Comparison of ENCODE assay signal across 18 cellular contexts in the genomic region with DNA sequence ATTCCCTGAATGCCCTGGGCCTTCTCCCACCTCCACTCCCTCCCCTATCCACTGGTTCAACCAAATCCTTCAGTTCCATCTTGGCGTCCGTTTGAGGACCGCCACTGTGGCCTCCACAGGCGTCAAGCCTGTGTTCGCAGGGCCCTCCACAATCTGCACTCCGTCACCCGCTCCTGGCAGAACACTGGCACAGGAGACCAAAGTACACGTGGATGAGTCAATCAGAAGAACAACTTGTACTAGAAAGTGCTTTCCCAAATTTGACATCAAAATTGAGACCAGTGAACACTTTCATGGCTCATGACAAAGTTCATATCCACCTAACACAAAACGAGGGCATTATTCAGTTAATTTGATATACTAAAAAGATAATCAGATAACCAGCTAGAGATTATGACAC. TPM values are rescaled to one million over a fixed set of nuclear protein-coding genes. Genes with fewer than 3 reads are reported as not detected.
DNase-seq lines count a peak whose midpoint lies in the region; ATAC-seq, FAIRE-seq and TF ChIP-seq lines count a peak whose summit lies in the region.
"Had no signal": no experiment of that assay in that cellular context is flagged by ENCODE, and none has a peak within 500 bp of the region (broad histone marks: within the 10 kb centered on the region; RNA-seq: fewer than 3 reads in every experiment).

No MANE protein-coding gene starts in this region.

- no peak for TF ChIP-seq POLR2A in heart left ventricle (IDR thresholded peaks at IDR 0.05)
- TF ChIP-seq POLR2A in H1 (IDR thresholded peaks at IDR 0.05; ENCODE audit: control extremely low read depth in 1 of 2, low read depth in 2 of 2, low read length in 2 of 2), result no peak
- no peak for TF ChIP-seq POLR2A in HepG2 (IDR thresholded peaks at IDR 0.05; ENCODE audit: insufficient read depth in 1 of 2, low read depth in 2 of 2, low read length in 2 of 2)

- intact Hi-C loops in heart left ventricle (cut with DNase I), result loop anchor here in 3 of 10 donors (2.0 to 5.0 kb wide), 2 partner anchors 411 kb away; no protein-coding TSS in a partner anchor
- intact Hi-C loops in left cardiac atrium (cut with DNase I), result no loop called here
- intact Hi-C loops in HepG2 (cut with micrococcal nuclease; ENCODE audit: unreplicated experiment), result no loop called here

- H3K36me3 ChIP-seq in heart left ventricle (no peaks in the 10 kb centered on the region), H1 (ENCODE audit: control insufficient read depth in 2 of 4, insufficient read depth in 4 of 4, low read length in 3 of 4) (no peaks in the 10 kb centered on the region), HepG2 (replicated peaks in 1 of 2; ENCODE audit: control insufficient read depth in 1 of 2, insufficient read depth in 2 of 2, low read length in 2 of 2) (no peaks in the 10 kb centered on the region), small intestine (ENCODE audit: control insufficient read depth in 2 of 2, insufficient read depth in 2 of 2, low read length in 2 of 2) (no peaks in the 10 kb centered on the region)

- DNase-seq in heart left ventricle (peak in 1 of 5 donors; percentile 50), left cardiac atrium (no peak), H1 (ENCODE audit: low read depth in 1 of 2, low spot score in 2 of 2) (no peak), HepG2 (ENCODE audit: low spot score) (no peak), small intestine (peak; percentile 68), dermis blood vessel endothelial cell (no peak)
- DNase-seq: C1 segment of cervical spinal cord; Calu3; CD4-positive, alpha-beta T cell; DMS 273 treated with DMSO at 0.1 percent for 48 hours; EL; H7 had no signal

- TF ChIP-seq RAD21 in H1 (IDR thresholded peaks at IDR 0.05 in 1 of 2, conservative IDR thresholded peaks at IDR 0.05 in 1 of 2; ENCODE audit: low read depth in 2 of 2, low read length in 2 of 2) (no peak), HepG2 (CRISPR knock-in tag; IDR thresholded peaks at IDR 0.05) (no peak)

- peak overlapping the region; percentile 84 for H2BK20ac ChIP-seq in H1 (ENCODE audit: low read length)

- H3K18ac ChIP-seq in H1 (ENCODE audit: extremely low read depth, low read length), result peak overlapping the region; percentile 42

- H2BK12ac ChIP-seq in H1 (ENCODE audit: low read depth, low read length), result peak overlapping the region; percentile 86; the same call in 1 of the 2 replicates

- peak overlapping the region; percentile 61; the same call in 1 of the 2 replicates for H2AK5ac ChIP-seq in H1 (ENCODE audit: low read depth, low read length)

- H3K79me2 ChIP-seq in H1 (ENCODE audit: control insufficient read depth in 1 of 2, insufficient read depth in 2 of 2, low read length in 2 of 2) (no peaks in the 10 kb centered on the region), HepG2 (ENCODE audit: insufficient read depth, low read length) (no peaks in the 10 kb centered on the region)

- no peak overlapping the region for H3K23ac ChIP-seq in H1 (ENCODE audit: insufficient read length)

- H3K4me3 ChIP-seq in heart left ventricle (no peak overlapping the region), H1 (ENCODE audit: extremely low read depth in 1 of 4, insufficient read depth in 2 of 4, low read depth in 3 of 4, low read length in 4 of 4) (no peak overlapping the region), HepG2 (replicated peaks in 1 of 3; ENCODE audit: insufficient read depth in 1 of 3, low read depth in 2 of 3, low read length in 3 of 3) (no peak overlapping the region), small intestine (ENCODE audit: low read depth in 1 of 2, low read length in 2 of 2) (no peak overlapping the region)

- peaks cover 3% of the 10 kb centered on the region; the same call in 1 of the 2 replicates for H3K23me2 ChIP-seq in H1 (ENCODE audit: low read depth, low read length)

- CTCF ChIA-PET in H1 (lab: Charles Lee; ENCODE audit: partially characterized antibody), result interaction anchor here (0.6 to 1.6 kb wide), 7 partner anchors 170 to 789 kb away, joined by 3 to 5 read pairs (median 3); no protein-coding TSS in a partner anchor
- CTCF ChIA-PET in HepG2 (lab: Yijun Ruan, JAX; ENCODE audit: low intra/inter-chr PET ratio, low total read pairs), result no interaction called here

- BruUV-seq in HepG2 (replicated peaks; lab: Mats Ljungman, UMichigan), result no TSS peak

- peak overlapping the region; percentile 86 for H4K91ac ChIP-seq in H1 (replicated peaks; ENCODE audit: insufficient read length, low read length)

- H3K4me1 ChIP-seq in heart left ventricle (peaks cover 0 to 22% (median 1%) of the 10 kb centered on the region in 12 donors), H1 (replicated peaks in 1 of 4; ENCODE audit: control insufficient read depth in 3 of 4, insufficient read depth in 4 of 4, low read length in 3 of 4) (peaks cover 15 to 34% (median 23%) of the 10 kb centered on the region in 4 experiments), HepG2 (ENCODE audit: insufficient read depth, low read length) (no peaks in the 10 kb centered on the region), small intestine (ENCODE audit: control insufficient read depth in 2 of 2, insufficient read depth in 1 of 2, low read depth in 1 of 2, low read length in 1 of 2) (no peaks in the 10 kb centered on the region)

- H3K14ac ChIP-seq in H1 (ENCODE audit: insufficient read length), result no peak overlapping the region

- H4K5ac ChIP-seq in H1 (ENCODE audit: insufficient read length, low read depth, low read length), result no peak overlapping the region

- no peak overlapping the region for H3K27ac ChIP-seq in heart left ventricle
- no peak overlapping the region for H3K27ac ChIP-seq in H1 (ENCODE audit: low read depth, low read length)
- no peak overlapping the region for H3K27ac ChIP-seq in HepG2 (ENCODE audit: extremely low read length, insufficient read depth, low read length)
- H3K27ac ChIP-seq in small intestine (ENCODE audit: low read depth in 1 of 2, low read length in 1 of 2), result no peak overlapping the region

- no peak overlapping the region for H2BK15ac ChIP-seq in H1 (ENCODE audit: low read length)

- in situ Hi-C loops in HepG2 (cut with HindIII; ENCODE audit: extremely low pct_ligation_motif_present, low pct_unique_long_range_greater_than_20kb), result loop anchor here (5.0 kb wide), 1 partner anchor 86 kb away; no protein-coding TSS in a partner anchor

- H2BK120ac ChIP-seq in H1 (replicated peaks; ENCODE audit: low read depth, low read length), result peak overlapping the region; percentile 7

- no peak overlapping the region for H3K56ac ChIP-seq in H1 (replicated peaks; ENCODE audit: insufficient read length, low read depth, low read length)

- TF ChIP-seq EP300 in H1 (IDR thresholded peaks at IDR 0.05; ENCODE audit: borderline replicate concordance in 1 of 2, low read depth in 2 of 2, low read length in 2 of 2) (no peak), HepG2 (IDR thresholded peaks at IDR 0.05; ENCODE audit: low read depth in 2 of 2, low read length in 2 of 2) (no peak), HepG2 (CRISPR knock-in tag; IDR thresholded peaks at IDR 0.05; ENCODE audit: borderline replicate concordance) (no peak)

- H4K20me1 ChIP-seq in H1 (replicated peaks in 1 of 2; ENCODE audit: control insufficient read depth in 1 of 2, insufficient read depth in 2 of 2, low read length in 2 of 2) (peaks cover 0 to 2% of the 10 kb centered on the region in 2 experiments), HepG2 (ENCODE audit: insufficient read depth, low read length) (no peaks in the 10 kb centered on the region)

- TF ChIP-seq CTCF in heart left ventricle (IDR thresholded peaks at IDR 0.05), result no peak
- TF ChIP-seq CTCF in H1 (IDR thresholded peaks at IDR 0.05; ENCODE audit: control extremely low read depth in 1 of 3, insufficient read depth in 1 of 3, low read depth in 1 of 3, low read length in 3 of 3), result no peak
- TF ChIP-seq CTCF in HepG2 (CRISPR knock-in tag; IDR thresholded peaks at IDR 0.05), result no peak

- no peak overlapping the region for H4K8ac ChIP-seq in H1 (ENCODE audit: extremely low read depth, insufficient read depth, low read length)

- peak overlapping the region; percentile 57 for H3K4ac ChIP-seq in H1 (replicated peaks; ENCODE audit: insufficient read length, low read depth, low read length)

- peak in 3 of 4 donors; percentile 22 to 76 (median 23) for ATAC-seq in heart left ventricle
- ATAC-seq in left cardiac atrium, result no peak
- ATAC-seq in HepG2, result no peak
- no peak for ATAC-seq in HG03280 (IDR thresholded peaks at IDR 0.05; ENCODE audit: unreplicated experiment)

- H2AFZ ChIP-seq in H1 (ENCODE audit: low read length) (no peak overlapping the region), HepG2 (ENCODE audit: low read length) (no peak overlapping the region)

- POLR2A ChIA-PET in H1 (lab: Charles Lee; ENCODE audit: partially characterized antibody), result interaction anchor here (1.1 to 3.2 kb wide), 6 partner anchors 10 to 141 kb away, joined by 3 to 19 read pairs (median 5); a partner anchor contains a TSS
- POLR2A ChIA-PET in HepG2 (lab: Yijun Ruan, JAX), result no interaction called here

- H3K9ac ChIP-seq in H1 (replicated peaks in 1 of 4; ENCODE audit: extremely low read depth in 1 of 4, low read depth in 3 of 4, low read length in 3 of 4) (no peak overlapping the region), HepG2 (ENCODE audit: insufficient read depth, low read depth, low read length) (no peak overlapping the region)

- H3K27me3 ChIP-seq in heart left ventricle (peaks cover 0 to 36% (median 9%) of the 10 kb centered on the region in 9 donors), H1 (replicated peaks in 1 of 4; ENCODE audit: control insufficient read depth in 3 of 4, extremely low read depth in 1 of 4, insufficient read depth in 3 of 4, low read length in 3 of 4) (no peaks in the 10 kb centered on the region), HepG2 (ENCODE audit: control insufficient read depth in 1 of 2, insufficient read depth in 2 of 2, low read length in 2 of 2) (peaks cover 6 to 52% of the 10 kb centered on the region in 2 experiments), small intestine (ENCODE audit: control insufficient read depth in 2 of 2, insufficient read depth in 2 of 2, low read length in 2 of 2) (no peaks in the 10 kb centered on the region)

- no peak overlapping the region; a peak in 1 of 4 replicates for H3K4me2 ChIP-seq in H1 (ENCODE audit: insufficient read depth in 1 of 2, low read depth in 2 of 2, low read length in 2 of 2)
- H3K4me2 ChIP-seq in HepG2 (ENCODE audit: low read depth, low read length), result no peak overlapping the region

- WGBS in heart left ventricle, 4 donors, result 59 to 69% (median 62%) methylated on average over 9 of the region's 9 CpGs
- 84% methylated on average over 9 of the region's 9 CpGs; no CpG with 5 or more reads in 1 of the 2 experiments for WGBS in H1 (ENCODE audit: extremely low coverage in 1 of 2, insufficient coverage in 1 of 2, insufficient read length in 1 of 2, insufficient replicate concordance in 2 of 2, low coverage in 1 of 2, low lambda C conversion rate in 2 of 2, missing lambda C conversion rate in 1 of 2), 2 experiments
- 2% methylated on average over 9 of the region's 9 CpGs for WGBS in HepG2 (ENCODE audit: low lambda C conversion rate)
- 22 to 56% (median 37%) methylated on average over 9 of the region's 9 CpGs for WGBS in small intestine, 3 donors

- H3K9me3 ChIP-seq in heart left ventricle, result no peaks in the 10 kb centered on the region
- H3K9me3 ChIP-seq in H1 (ENCODE audit: insufficient read depth in 2 of 2, low read depth in 1 of 2, low read length in 1 of 2), result no peaks in the 10 kb centered on the region
- no peaks in the 10 kb centered on the region for H3K9me3 ChIP-seq in HepG2 (ENCODE audit: low read length)
- no peaks in the 10 kb centered on the region for H3K9me3 ChIP-seq in small intestine (ENCODE audit: control insufficient read depth, low read depth)

- peak overlapping the region; percentile 47; the same call in 1 of the 2 replicates for H2BK5ac ChIP-seq in H1 (ENCODE audit: low read depth, low read length)

- no peak for FAIRE-seq in H1 (lab: Jason Lieb, UNC)
- no peak for FAIRE-seq in HepG2 (lab: Jason Lieb, UNC)
- no peak for FAIRE-seq in small intestine (lab: Jason Lieb, UNC)
- FAIRE-seq: A204.1, G401.6, GM19239 had no signal

- H3K79me1 ChIP-seq in H1 (ENCODE audit: low read depth, low read length), result peaks cover 3% of the 10 kb centered on the region; the same call in 1 of the 2 replicates

RNA-seq across cellular contexts. Expression of a gene that starts 6.5 kb away (rescaled TPM):
- total RNA-seq in heart left ventricle (10 to 100 TPM; 20.0 to 41.7 (median 31.6) TPM), left cardiac atrium (10 to 100 TPM; 37.9 to 38.9 TPM), HepG2 (2016; rRNA removed; fragmentation: Illumina TruSeq; extraction: Trizol) (24.2 and 32.7 TPM in 2 replicates), dermis blood vessel endothelial cell (46.5 and 62.8 TPM in 2 replicates)
- polyA plus RNA-seq in heart left ventricle (10 to 100 TPM; 38.6 to 39.5 TPM), H1 (2011; rRNA removed) (36.3 and 42.5 TPM in 2 replicates), HepG2 (2011; rRNA removed) (57.6 and 60.9 TPM in 2 replicates), small intestine (10 to 100 TPM; 39.4 to 55.2 (median 41.9) TPM)
- total RNA-seq in H1 (2021; fragmentation: NEBNext Ultra II Directional; extraction: Animal tissue kit (Norgen Biotek cat#: 25700)), result 78.7 and 83.4 TPM in 2 replicates
- polyA plus RNA-seq in H1 (2011; cell fraction: cytosol; rRNA removed), result 58.5 TPM
- 53.2 TPM for polyA plus RNA-seq in H1 (2011; cell fraction: nucleus; rRNA removed)
- 57.0 to 70.3 TPM (median 61.3 TPM) in 4 replicates for polyA plus RNA-seq in H1 (2012, experiment 1 of 2)
- 7.9 TPM for polyA plus RNA-seq in H1 (2012, experiment 2 of 2)
- polyA plus RNA-seq in H1 (2013, experiment 1 of 2), result 55.1 TPM
- polyA plus RNA-seq in H1 (2013, experiment 2 of 2), result 53.8 TPM
- polyA minus RNA-seq in H1 (2011; rRNA and poly(A)+ RNA removed), result 69.3 and 80.0 TPM in 2 replicates
- polyA minus RNA-seq in H1 (2011; cell fraction: cytosol; rRNA and poly(A)+ RNA removed), result 36.5 TPM
- 104 TPM for polyA minus RNA-seq in H1 (2011; cell fraction: nucleus; rRNA and poly(A)+ RNA removed)
- 13.4 and 15.9 TPM in 2 replicates for total RNA-seq in HepG2 (2016; cell fraction: cytosol; rRNA removed; fragmentation: Illumina TruSeq; extraction: Trizol; ENCODE audit: low read depth)
- 23.0 and 31.1 TPM in 2 replicates for total RNA-seq in HepG2 (2016; cell fraction: insoluble cytoplasmic fraction; rRNA removed; fragmentation: Illumina TruSeq; extraction: Trizol)
- total RNA-seq in HepG2 (2016; cell fraction: membrane; rRNA removed; fragmentation: Illumina TruSeq; extraction: Trizol), result 26.3 and 26.5 TPM in 2 replicates
- total RNA-seq in HepG2 (2016; cell fraction: nucleus; rRNA removed; fragmentation: Illumina TruSeq; extraction: Trizol), result 48.0 and 51.8 TPM in 2 replicates
- polyA plus RNA-seq in HepG2 (2011; cell fraction: cytosol; rRNA removed), result 15.5 and 23.3 TPM in 2 replicates
- 139 and 159 TPM in 2 replicates for polyA plus RNA-seq in HepG2 (2011; cell fraction: nucleus; rRNA removed)
- 40.8 and 45.8 TPM in 2 replicates for polyA plus RNA-seq in HepG2 (2012)
- polyA plus RNA-seq in HepG2 (2016; cell fraction: cytosol; fragmentation: Illumina TruSeq; extraction: Trizol; ENCODE audit: low read depth), result 14.4 and 17.8 TPM in 2 replicates
- polyA plus RNA-seq in HepG2 (2016; cell fraction: insoluble cytoplasmic fraction; fragmentation: Illumina TruSeq; extraction: Trizol; ENCODE audit: low read depth), result 39.2 and 43.6 TPM in 2 replicates
- 25.2 and 27.1 TPM in 2 replicates for polyA plus RNA-seq in HepG2 (2016; cell fraction: membrane; fragmentation: Illumina TruSeq; extraction: Trizol; ENCODE audit: low read depth)
- 76.5 and 78.3 TPM in 2 replicates for polyA plus RNA-seq in HepG2 (2016; cell fraction: nucleus; fragmentation: Illumina TruSeq; extraction: Trizol; ENCODE audit: insufficient read depth, low read depth)
- 22.6 and 39.7 TPM in 2 replicates for polyA minus RNA-seq in HepG2 (2011; rRNA and poly(A)+ RNA removed; ENCODE audit: low replicate concordance)
- 17.0 and 18.2 TPM in 2 replicates for polyA minus RNA-seq in HepG2 (2011; cell fraction: cytosol; rRNA and poly(A)+ RNA removed)
- 132 and 148 TPM in 2 replicates for polyA minus RNA-seq in HepG2 (2011; cell fraction: nucleus; rRNA and poly(A)+ RNA removed)

RNA-seq across cellular contexts. Expression of a gene that starts 49.1 kb away (rescaled TPM):
- total RNA-seq in heart left ventricle (not detected), left cardiac atrium (not detected), HepG2 (2016; rRNA removed; fragmentation: Illumina TruSeq; extraction: Trizol) (not detected in 2 replicates), dermis blood vessel endothelial cell (not detected in 2 replicates)
- polyA plus RNA-seq in heart left ventricle (not detected), H1 (2011; rRNA removed) (not detected in 2 replicates), HepG2 (2011; rRNA removed) (not detected in 2 replicates), small intestine (not detected)
- total RNA-seq in H1 (2021; fragmentation: NEBNext Ultra II Directional; extraction: Animal tissue kit (Norgen Biotek cat#: 25700)), result not detected in 2 replicates
- not detected for polyA plus RNA-seq in H1 (2011; cell fraction: cytosol; rRNA removed)
- polyA plus RNA-seq in H1 (2011; cell fraction: nucleus; rRNA removed), result not detected
- polyA plus RNA-seq in H1 (2012, experiment 1 of 2), result not detected in 4 replicates
- polyA plus RNA-seq in H1 (2012, experiment 2 of 2), result not detected
- polyA plus RNA-seq in H1 (2013, experiment 1 of 2), result not detected
- polyA plus RNA-seq in H1 (2013, experiment 2 of 2), result not detected
- polyA minus RNA-seq in H1 (2011; rRNA and poly(A)+ RNA removed), result not detected in 2 replicates
- not detected for polyA minus RNA-seq in H1 (2011; cell fraction: cytosol; rRNA and poly(A)+ RNA removed)
- not detected for polyA minus RNA-seq in H1 (2011; cell fraction: nucleus; rRNA and poly(A)+ RNA removed)
- not detected in 2 replicates for total RNA-seq in HepG2 (2016; cell fraction: cytosol; rRNA removed; fragmentation: Illumina TruSeq; extraction: Trizol; ENCODE audit: low read depth)
- not detected in 2 replicates for total RNA-seq in HepG2 (2016; cell fraction: insoluble cytoplasmic fraction; rRNA removed; fragmentation: Illumina TruSeq; extraction: Trizol)
- not detected in 2 replicates for total RNA-seq in HepG2 (2016; cell fraction: membrane; rRNA removed; fragmentation: Illumina TruSeq; extraction: Trizol)
- not detected in 2 replicates for total RNA-seq in HepG2 (2016; cell fraction: nucleus; rRNA removed; fragmentation: Illumina TruSeq; extraction: Trizol)
- polyA plus RNA-seq in HepG2 (2011; cell fraction: cytosol; rRNA removed), result not detected in 2 replicates
- not detected in 2 replicates for polyA plus RNA-seq in HepG2 (2011; cell fraction: nucleus; rRNA removed)
- not detected in 2 replicates for polyA plus RNA-seq in HepG2 (2012)
- polyA plus RNA-seq in HepG2 (2016; cell fraction: cytosol; fragmentation: Illumina TruSeq; extraction: Trizol; ENCODE audit: low read depth), result not detected in 2 replicates
- not detected in 2 replicates for polyA plus RNA-seq in HepG2 (2016; cell fraction: insoluble cytoplasmic fraction; fragmentation: Illumina TruSeq; extraction: Trizol; ENCODE audit: low read depth)
- polyA plus RNA-seq in HepG2 (2016; cell fraction: membrane; fragmentation: Illumina TruSeq; extraction: Trizol; ENCODE audit: low read depth), result not detected in 2 replicates
- not detected in 2 replicates for polyA plus RNA-seq in HepG2 (2016; cell fraction: nucleus; fragmentation: Illumina TruSeq; extraction: Trizol; ENCODE audit: insufficient read depth, low read depth)
- polyA minus RNA-seq in HepG2 (2011; rRNA and poly(A)+ RNA removed; ENCODE audit: low replicate concordance), result not detected in 2 replicates
- not detected in 2 replicates for polyA minus RNA-seq in HepG2 (2011; cell fraction: cytosol; rRNA and poly(A)+ RNA removed)
- polyA minus RNA-seq in HepG2 (2011; cell fraction: nucleus; rRNA and poly(A)+ RNA removed), result not detected in 2 replicates
- total RNA-seq: Calu3, H7, HT-29 had no signal
- polyA plus RNA-seq: IgD-negative memory B cell had no signal

RNA-seq across cellular contexts. Expression of a gene that starts 53.2 kb away (rescaled TPM):
- total RNA-seq in heart left ventricle (10 to 100 TPM; 13.4 to 25.5 (median 20.3) TPM), left cardiac atrium (10 to 100 TPM; 22.2 to 28.0 TPM), HepG2 (2016; rRNA removed; fragmentation: Illumina TruSeq; extraction: Trizol) (50.5 and 63.8 TPM in 2 replicates), dermis blood vessel endothelial cell (24.0 and 25.5 TPM in 2 replicates)
- polyA plus RNA-seq in heart left ventricle (10 to 100 TPM; 28.9 to 42.0 TPM), H1 (2011; rRNA removed) (47.1 and 48.7 TPM in 2 replicates), HepG2 (2011; rRNA removed) (46.7 and 60.2 TPM in 2 replicates), small intestine (10 to 100 TPM; 38.0 to 60.0 (median 39.4) TPM)
- 56.6 and 58.2 TPM in 2 replicates for total RNA-seq in H1 (2021; fragmentation: NEBNext Ultra II Directional; extraction: Animal tissue kit (Norgen Biotek cat#: 25700))
- 78.7 TPM for polyA plus RNA-seq in H1 (2011; cell fraction: cytosol; rRNA removed)
- polyA plus RNA-seq in H1 (2011; cell fraction: nucleus; rRNA removed), result 56.2 TPM
- polyA plus RNA-seq in H1 (2012, experiment 1 of 2), result 63.0 to 78.5 TPM (median 70.5 TPM) in 4 replicates
- 14.2 TPM for polyA plus RNA-seq in H1 (2012, experiment 2 of 2)
- polyA plus RNA-seq in H1 (2013, experiment 1 of 2), result 88.6 TPM
- polyA plus RNA-seq in H1 (2013, experiment 2 of 2), result 86.1 TPM
- polyA minus RNA-seq in H1 (2011; rRNA and poly(A)+ RNA removed), result 18.0 and 22.0 TPM in 2 replicates
- 27.8 TPM for polyA minus RNA-seq in H1 (2011; cell fraction: cytosol; rRNA and poly(A)+ RNA removed)
- polyA minus RNA-seq in H1 (2011; cell fraction: nucleus; rRNA and poly(A)+ RNA removed), result 45.9 TPM
- total RNA-seq in HepG2 (2016; cell fraction: cytosol; rRNA removed; fragmentation: Illumina TruSeq; extraction: Trizol; ENCODE audit: low read depth), result 22.0 TPM in 2 replicates
- total RNA-seq in HepG2 (2016; cell fraction: insoluble cytoplasmic fraction; rRNA removed; fragmentation: Illumina TruSeq; extraction: Trizol), result 53.4 and 65.3 TPM in 2 replicates
- 40.3 and 41.6 TPM in 2 replicates for total RNA-seq in HepG2 (2016; cell fraction: membrane; rRNA removed; fragmentation: Illumina TruSeq; extraction: Trizol)
- total RNA-seq in HepG2 (2016; cell fraction: nucleus; rRNA removed; fragmentation: Illumina TruSeq; extraction: Trizol), result 56.7 and 60.9 TPM in 2 replicates
- 32.6 and 34.3 TPM in 2 replicates for polyA plus RNA-seq in HepG2 (2011; cell fraction: cytosol; rRNA removed)
- polyA plus RNA-seq in HepG2 (2011; cell fraction: nucleus; rRNA removed), result 66.5 and 88.8 TPM in 2 replicates
- polyA plus RNA-seq in HepG2 (2012), result 45.1 and 52.0 TPM in 2 replicates
- polyA plus RNA-seq in HepG2 (2016; cell fraction: cytosol; fragmentation: Illumina TruSeq; extraction: Trizol; ENCODE audit: low read depth), result 26.0 and 27.5 TPM in 2 replicates
- polyA plus RNA-seq in HepG2 (2016; cell fraction: insoluble cytoplasmic fraction; fragmentation: Illumina TruSeq; extraction: Trizol; ENCODE audit: low read depth), result 81.1 and 85.3 TPM in 2 replicates
- 38.1 and 40.9 TPM in 2 replicates for polyA plus RNA-seq in HepG2 (2016; cell fraction: membrane; fragmentation: Illumina TruSeq; extraction: Trizol; ENCODE audit: low read depth)
- 191 TPM in 2 replicates for polyA plus RNA-seq in HepG2 (2016; cell fraction: nucleus; fragmentation: Illumina TruSeq; extraction: Trizol; ENCODE audit: insufficient read depth, low read depth)
- 14.3 and 25.2 TPM in 2 replicates for polyA minus RNA-seq in HepG2 (2011; rRNA and poly(A)+ RNA removed; ENCODE audit: low replicate concordance)
- polyA minus RNA-seq in HepG2 (2011; cell fraction: cytosol; rRNA and poly(A)+ RNA removed), result 10.4 and 12.0 TPM in 2 replicates
- polyA minus RNA-seq in HepG2 (2011; cell fraction: nucleus; rRNA and poly(A)+ RNA removed), result 58.6 and 63.9 TPM in 2 replicates

Comparison
In these comparisons a context has a peak if more than half of its experiments do, and no peak if none do; other contexts are left out.
1. ATAC-seq: peak in heart left ventricle (3 of 4); none in left cardiac atrium (0 of 2), HepG2 (single experiment) and HG03280 (single experiment).